Comparison of ENCODE assay signal across 10 cellular contexts in genomic region chr13:99314640-99315176, GRCh38. TPM values are rescaled to one million over a fixed set of nuclear protein-coding genes. Genes with fewer than 3 reads are reported as not detected.
DNase-seq lines count a peak whose midpoint lies in the region; ATAC-seq and TF ChIP-seq lines count a peak whose summit lies in the region.
"Had no signal": no experiment of that assay in that cellular context is flagged by ENCODE, and none has a peak within 500 bp of the region (broad histone marks: within the 10 kb centered on the region; RNA-seq: fewer than 3 reads in every experiment).

No MANE protein-coding gene starts in this region.

- H3K4me3 Mint-ChIP-seq in activated naive CD8-positive, alpha-beta T cell treated with anti-CD3 and anti-CD28 coated beads, Interleukin-2, amount 10 ng/mL, durations not matched to agents 7 days and 5 days = peak overlapping the region; percentile 66
- peak overlapping the region; percentile 35 for H3K4me3 Mint-ChIP-seq in natural killer cell

- intact Hi-C loops in natural killer cell (cut with micrococcal nuclease) = no loop called here

- TF ChIP-seq CTCF in natural killer cell (IDR thresholded peaks at IDR 0.05) = no peak

- peaks cover 50% of the 10 kb centered on the region for H3K36me3 Mint-ChIP-seq in activated naive CD8-positive, alpha-beta T cell treated with anti-CD3 and anti-CD28 coated beads, Interleukin-2, amount 10 ng/mL, durations not matched to agents 7 days and 5 days
- H3K36me3 Mint-ChIP-seq in natural killer cell = peaks cover 6% of the 10 kb centered on the region

- ATAC-seq in activated naive CD8-positive, alpha-beta T cell treated with anti-CD3 and anti-CD28 coated beads, Interleukin-2, amount 10 ng/mL, durations not matched to agents 7 days and 5 days (ENCODE audit: low read depth) = peak; percentile 77
- peak; percentile 34 to 56 (median 55) for ATAC-seq in natural killer cell
- ATAC-seq in HG03039 (IDR thresholded peaks at IDR 0.05; ENCODE audit: unreplicated experiment) = no peak
- no peak for ATAC-seq in HG02840 (IDR thresholded peaks at IDR 0.05; ENCODE audit: low FRiP score, unreplicated experiment)
- no peak for ATAC-seq in HG03565 (IDR thresholded peaks at IDR 0.05; ENCODE audit: unreplicated experiment)
- no peak for ATAC-seq in HG03108 (IDR thresholded peaks at IDR 0.05; ENCODE audit: unreplicated experiment)
- ATAC-seq: heart left ventricle had no signal

- peaks cover 2% of the 10 kb centered on the region for H3K9me3 Mint-ChIP-seq in activated naive CD8-positive, alpha-beta T cell treated with anti-CD3 and anti-CD28 coated beads, Interleukin-2, amount 10 ng/mL, durations not matched to agents 7 days and 5 days
- H3K9me3 Mint-ChIP-seq in natural killer cell = no peaks in the 10 kb centered on the region

- POLR2A ChIA-PET in activated naive CD8-positive, alpha-beta T cell treated with anti-CD3 and anti-CD28 coated beads, Interleukin-2, amount 10 ng/mL, durations not matched to agents 7 days and 5 days (lab: Charles Lee) = interaction anchor here (0.7 to 1.4 kb wide), 4 partner anchors 37 to 122 kb away, joined by 3 to 4 read pairs (median 3); partner anchors contain the start of gene UBAC2

- H3K27me3 Mint-ChIP-seq in activated naive CD8-positive, alpha-beta T cell treated with anti-CD3 and anti-CD28 coated beads, Interleukin-2, amount 10 ng/mL, durations not matched to agents 7 days and 5 days = no peaks in the 10 kb centered on the region
- H3K27me3 Mint-ChIP-seq in natural killer cell (ENCODE audit: low read depth in 2 of 2) = no peaks in the 10 kb centered on the region

- H3K4me1 Mint-ChIP-seq in activated naive CD8-positive, alpha-beta T cell treated with anti-CD3 and anti-CD28 coated beads, Interleukin-2, amount 10 ng/mL, durations not matched to agents 7 days and 5 days = peaks cover 43% of the 10 kb centered on the region
- peaks cover 32 to 36% of the 10 kb centered on the region in 2 donors for H3K4me1 Mint-ChIP-seq in natural killer cell

- peak overlapping the region; percentile 79 for H3K27ac Mint-ChIP-seq in activated naive CD8-positive, alpha-beta T cell treated with anti-CD3 and anti-CD28 coated beads, Interleukin-2, amount 10 ng/mL, durations not matched to agents 7 days and 5 days
- H3K27ac Mint-ChIP-seq in natural killer cell = peak overlapping the region; percentile 26 to 49

- DNase-seq in A172 (ENCODE audit: low spot score) (peak; percentile 42), SW480 (ENCODE audit: low spot score) (peak; percentile 99), natural killer cell (no peak)
- no peak for DNase-seq in activated naive CD8-positive, alpha-beta T cell treated with anti-CD3 and anti-CD28 coated beads, Interleukin-2, amount 10 ng/mL, durations not matched to agents 7 days and 5 days
- DNase-seq: heart left ventricle, NCI-H69 had no signal

RNA-seq across cellular contexts. Expression of gene GPR183, which starts 7.5 kb away (rescaled TPM):
- total RNA-seq in A172 (2014; rRNA removed; shearing (Covaris generic)) = not detected in 2 replicates
- total RNA-seq in activated naive CD8-positive, alpha-beta T cell treated with anti-CD3 and anti-CD28 coated beads, Interleukin-2, amount 10 ng/mL, durations not matched to agents 7 days and 5 days = 10 to 100 TPM; 36.4 to 44.9 TPM
- total RNA-seq in natural killer cell = 10 to 100 TPM; 20.0 to 47.0 (median 41.1) TPM

RNA-seq across cellular contexts. Expression of gene GPR18, which starts 56.5 kb away (rescaled TPM):
- not detected in 2 replicates for total RNA-seq in A172 (2014; rRNA removed; shearing (Covaris generic))
- 10 to 100 TPM; 25.5 to 25.9 TPM for total RNA-seq in activated naive CD8-positive, alpha-beta T cell treated with anti-CD3 and anti-CD28 coated beads, Interleukin-2, amount 10 ng/mL, durations not matched to agents 7 days and 5 days
- 10 to 100 TPM; 11.4 to 41.7 (median 25.5) TPM for total RNA-seq in natural killer cell

Comparison
In these comparisons a context has a peak if more than half of its experiments do, and no peak if none do; other contexts are left out.
1. DNase-seq: peak in A172 (single experiment) and SW480 (single experiment); none in activated naive CD8-positive, alpha-beta T cell treated with anti-CD3 and anti-CD28 coated beads, Interleukin-2, amount 10 ng/mL, durations not matched to agents 7 days and 5 days (single experiment) and natural killer cell (single experiment).
2. ATAC-seq: peak in activated naive CD8-positive, alpha-beta T cell treated with anti-CD3 and anti-CD28 coated beads, Interleukin-2, amount 10 ng/mL, durations not matched to agents 7 days and 5 days (single experiment) and natural killer cell (3 of 3); none in HG03039 (single experiment), HG02840 (single experiment), HG03565 (single experiment) and HG03108 (single experiment).
3. RNA of gene GPR183, which starts 7.5 kb away (total RNA-seq): 36.4 to 44.9 TPM in activated naive CD8-positive, alpha-beta T cell treated with anti-CD3 and anti-CD28 coated beads, Interleukin-2, amount 10 ng/mL, durations not matched to agents 7 days and 5 days and 20.0 to 47.0 TPM in natural killer cell; not detected in A172; every median in the first group is over 10 times any median in the second.
4. RNA of gene GPR18, which starts 56.5 kb away (total RNA-seq): 25.5 to 25.9 TPM in activated naive CD8-positive, alpha-beta T cell treated with anti-CD3 and anti-CD28 coated beads, Interleukin-2, amount 10 ng/mL, durations not matched to agents 7 days and 5 days and 11.4 to 41.7 TPM in natural killer cell; not detected in A172; every median in the first group is over 10 times any median in the second.